Comparison of ENCODE assay signal across 20 cellular contexts in genomic region chr6:163209005-163209404, GRCh38.
DNase-seq lines count a peak whose midpoint lies in the region; ATAC-seq and TF ChIP-seq lines count a peak whose summit lies in the region.
"Had no signal": no experiment of that assay in that cellular context is flagged by ENCODE, and none has a peak within 500 bp of the region (broad histone marks: within the 10 kb centered on the region; RNA-seq: fewer than 3 reads in every experiment).

No MANE protein-coding gene starts in this region.

- WGBS in heart right ventricle, 2 donors = 37 to 49% methylated on average over 4 of the region's 4 CpGs

- no peak for DNase-seq in Right ventricle myocardium superior
- DNase-seq in heart right ventricle = peak in 1 of 2 donors; percentile 16
- no peak for DNase-seq in right atrium auricular region (ENCODE audit: low spot score)
- DNase-seq in iPS-NIHi7 (ENCODE audit: extremely low spot score) = no peak
- DNase-seq in retina = no peak
- DNase-seq: ACHN; BE2C; C1 segment of cervical spinal cord; CD4-positive, CD25-positive, alpha-beta regulatory T cell; CD8-positive, alpha-beta memory T cell; COR-L47; DMS 273 treated with DMSO at 0.1 percent for 48 hours; DMS53; DND-41; EL; GM23248 had no signal

- H3K4me1 ChIP-seq in heart right ventricle = peaks cover 0 to 5% (median 0%) of the 10 kb centered on the region in 9 donors
- H3K4me1 ChIP-seq in right atrium auricular region = no peaks in the 10 kb centered on the region
- H3K4me1 ChIP-seq: BE2C, HAP-1 had no signal

- H3K9me3 ChIP-seq in heart right ventricle = peaks cover 0 to 39% (median 13%) of the 10 kb centered on the region in 11 donors
- H3K9me3 ChIP-seq in right atrium auricular region = peaks cover 3 to 27% of the 10 kb centered on the region in 2 donors
- H3K9me3 ChIP-seq: BE2C had no signal

- H3K4me3 ChIP-seq in heart right ventricle (peak overlapping the region in 9 of 10 donors; percentile 17 to 50 (median 45)), right atrium auricular region (peak overlapping the region; percentile 38 to 46)
- H3K4me3 ChIP-seq: GM12878, GM23248, HAP-1 had no signal

- H3K27ac ChIP-seq in heart right ventricle (peak overlapping the region; percentile 36 to 88 (median 80)), right atrium auricular region (peak overlapping the region; percentile 74 to 87)
- H3K27ac ChIP-seq: GM23248 had no signal

- intact Hi-C loops in Right ventricle myocardium superior (cut with DNase I) (no loop called here), heart right ventricle (cut with DNase I) (loop anchor here in 1 of 10 donors (5.0 kb wide), 1 partner anchor 88 kb away; no protein-coding TSS in a partner anchor)

- peak; percentile 95 for ATAC-seq in Right ventricle myocardium superior (ENCODE audit: poor library complexity)
- ATAC-seq in heart right ventricle = peak; percentile 89 to 96 (median 94)
- no peak for ATAC-seq in HG03139 (IDR thresholded peaks at IDR 0.05; ENCODE audit: unreplicated experiment)
- ATAC-seq: GM12878, HepG2 had no signal

- TF ChIP-seq CTCF in heart right ventricle (IDR thresholded peaks at IDR 0.05) = no peak
- TF ChIP-seq CTCF in right atrium auricular region (IDR thresholded peaks at IDR 0.05) = no peak

- H3K27me3 ChIP-seq in heart right ventricle (no peaks in the 10 kb centered on the region), right atrium auricular region (no peaks in the 10 kb centered on the region)
- H3K27me3 ChIP-seq: BE2C had no signal

- no peaks in the 10 kb centered on the region for H3K36me3 ChIP-seq in heart right ventricle
- H3K36me3 ChIP-seq in right atrium auricular region = no peaks in the 10 kb centered on the region
- H3K36me3 ChIP-seq: BE2C, HAP-1 had no signal
